Comparison of ENCODE assay signal across 1 cellular context in genomic region chr21:32331444-32332305, GRCh38.
TF ChIP-seq lines count a peak whose summit lies in the region.

No MANE protein-coding gene starts in this region.

TF ChIP-seq in GM23338, 12 proteins besides CTCF, POLR2A, EP300 and RAD21 (continued from another document):
- TF ChIP-seq, protein P1, sequence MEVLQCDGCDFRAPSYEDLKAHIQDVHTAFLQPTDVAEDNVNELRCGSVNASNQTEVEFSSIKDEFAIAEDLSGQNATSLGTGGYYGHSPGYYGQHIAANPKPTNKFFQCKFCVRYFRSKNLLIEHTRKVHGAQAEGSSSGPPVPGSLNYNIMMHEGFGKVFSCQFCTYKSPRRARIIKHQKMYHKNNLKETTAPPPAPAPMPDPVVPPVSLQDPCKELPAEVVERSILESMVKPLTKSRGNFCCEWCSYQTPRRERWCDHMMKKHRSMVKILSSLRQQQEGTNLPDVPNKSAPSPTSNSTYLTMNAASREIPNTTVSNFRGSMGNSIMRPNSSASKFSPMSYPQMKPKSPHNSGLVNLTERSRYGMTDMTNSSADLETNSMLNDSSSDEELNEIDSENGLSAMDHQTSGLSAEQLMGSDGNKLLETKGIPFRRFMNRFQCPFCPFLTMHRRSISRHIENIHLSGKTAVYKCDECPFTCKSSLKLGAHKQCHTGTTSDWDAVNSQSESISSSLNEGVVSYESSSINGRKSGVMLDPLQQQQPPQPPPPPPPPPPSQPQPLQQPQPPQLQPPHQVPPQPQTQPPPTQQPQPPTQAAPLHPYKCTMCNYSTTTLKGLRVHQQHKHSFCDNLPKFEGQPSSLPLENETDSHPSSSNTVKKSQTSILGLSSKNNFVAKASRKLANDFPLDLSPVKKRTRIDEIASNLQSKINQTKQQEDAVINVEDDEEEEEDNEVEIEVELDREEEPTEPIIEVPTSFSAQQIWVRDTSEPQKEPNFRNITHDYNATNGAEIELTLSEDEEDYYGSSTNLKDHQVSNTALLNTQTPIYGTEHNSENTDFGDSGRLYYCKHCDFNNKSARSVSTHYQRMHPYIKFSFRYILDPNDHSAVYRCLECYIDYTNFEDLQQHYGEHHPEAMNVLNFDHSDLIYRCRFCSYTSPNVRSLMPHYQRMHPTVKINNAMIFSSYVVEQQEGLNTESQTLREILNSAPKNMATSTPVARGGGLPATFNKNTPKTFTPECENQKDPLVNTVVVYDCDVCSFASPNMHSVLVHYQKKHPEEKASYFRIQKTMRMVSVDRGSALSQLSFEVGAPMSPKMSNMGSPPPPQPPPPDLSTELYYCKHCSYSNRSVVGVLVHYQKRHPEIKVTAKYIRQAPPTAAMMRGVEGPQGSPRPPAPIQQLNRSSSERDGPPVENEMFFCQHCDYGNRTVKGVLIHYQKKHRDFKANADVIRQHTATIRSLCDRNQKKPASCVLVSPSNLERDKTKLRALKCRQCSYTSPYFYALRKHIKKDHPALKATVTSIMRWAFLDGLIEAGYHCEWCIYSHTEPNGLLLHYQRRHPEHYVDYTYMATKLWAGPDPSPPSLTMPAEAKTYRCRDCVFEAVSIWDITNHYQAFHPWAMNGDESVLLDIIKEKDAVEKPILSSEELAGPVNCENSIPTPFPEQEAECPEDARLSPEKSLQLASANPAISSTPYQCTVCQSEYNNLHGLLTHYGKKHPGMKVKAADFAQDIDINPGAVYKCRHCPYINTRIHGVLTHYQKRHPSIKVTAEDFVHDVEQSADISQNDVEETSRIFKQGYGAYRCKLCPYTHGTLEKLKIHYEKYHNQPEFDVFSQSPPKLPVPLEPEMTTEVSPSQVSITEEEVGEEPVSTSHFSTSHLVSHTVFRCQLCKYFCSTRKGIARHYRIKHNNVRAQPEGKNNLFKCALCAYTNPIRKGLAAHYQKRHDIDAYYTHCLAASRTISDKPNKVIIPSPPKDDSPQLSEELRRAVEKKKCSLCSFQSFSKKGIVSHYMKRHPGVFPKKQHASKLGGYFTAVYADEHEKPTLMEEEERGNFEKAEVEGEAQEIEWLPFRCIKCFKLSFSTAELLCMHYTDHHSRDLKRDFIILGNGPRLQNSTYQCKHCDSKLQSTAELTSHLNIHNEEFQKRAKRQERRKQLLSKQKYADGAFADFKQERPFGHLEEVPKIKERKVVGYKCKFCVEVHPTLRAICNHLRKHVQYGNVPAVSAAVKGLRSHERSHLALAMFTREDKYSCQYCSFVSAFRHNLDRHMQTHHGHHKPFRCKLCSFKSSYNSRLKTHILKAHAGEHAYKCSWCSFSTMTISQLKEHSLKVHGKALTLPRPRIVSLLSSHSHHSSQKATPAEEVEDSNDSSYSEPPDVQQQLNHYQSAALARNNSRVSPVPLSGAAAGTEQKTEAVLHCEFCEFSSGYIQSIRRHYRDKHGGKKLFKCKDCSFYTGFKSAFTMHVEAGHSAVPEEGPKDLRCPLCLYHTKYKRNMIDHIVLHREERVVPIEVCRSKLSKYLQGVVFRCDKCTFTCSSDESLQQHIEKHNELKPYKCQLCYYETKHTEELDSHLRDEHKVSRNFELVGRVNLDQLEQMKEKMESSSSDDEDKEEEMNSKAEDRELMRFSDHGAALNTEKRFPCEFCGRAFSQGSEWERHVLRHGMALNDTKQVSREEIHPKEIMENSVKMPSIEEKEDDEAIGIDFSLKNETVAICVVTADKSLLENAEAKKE (CRISPR knock-in tag; IDR thresholded peaks at IDR 0.05): no peak
- no peak for TF ChIP-seq NANOG (IDR thresholded peaks at IDR 0.05; ENCODE audit: borderline replicate concordance)
